Comparison of ENCODE assay signal across 10 cellular contexts in the genomic region with DNA sequence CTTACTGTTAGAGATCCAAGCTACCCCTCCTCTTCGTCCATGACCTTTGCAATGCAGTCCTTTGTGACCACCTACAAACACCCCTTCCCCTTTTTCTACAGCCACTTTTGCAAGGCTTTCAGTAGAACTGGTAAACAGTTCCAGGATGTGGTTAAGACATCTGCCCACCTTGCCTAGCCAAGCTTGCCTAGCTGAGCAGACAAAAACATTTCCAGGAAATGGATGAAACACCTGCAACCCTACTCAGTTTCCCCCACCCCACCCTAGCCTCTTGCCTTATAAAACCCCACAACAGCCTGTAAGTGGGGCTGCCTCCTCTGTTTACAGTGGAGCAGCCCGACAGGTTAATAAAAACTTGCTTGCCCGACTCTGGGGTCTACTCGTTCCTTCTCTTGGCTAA.
DNase-seq lines count a peak whose midpoint lies in the region; ATAC-seq, FAIRE-seq and TF ChIP-seq lines count a peak whose summit lies in the region.
"Had no signal": no experiment of that assay in that cellular context is flagged by ENCODE, and none has a peak within 500 bp of the region (broad histone marks: within the 10 kb centered on the region; RNA-seq: fewer than 3 reads in every experiment).

No MANE protein-coding gene starts in this region.

- H3K9me3 Mint-ChIP-seq in IgD-negative memory B cell = peaks cover 8 to 40% (median 35%) of the 10 kb centered on the region in 3 donors
- H3K9me3 Mint-ChIP-seq in activated naive CD4-positive, alpha-beta T cell treated with anti-CD3 and anti-CD28 coated beads, Interleukin-2, amount 50 U/mL, for 72 hours = peaks cover 33 to 37% of the 10 kb centered on the region in 2 donors

- H3K36me3 ChIP-seq in pancreas = no peaks in the 10 kb centered on the region

- 57 to 58% methylated on average over 4 of the region's 4 CpGs for WGBS in pancreas, 2 donors

- intact Hi-C loops in pancreas (cut with DNase I) = no loop called here

- no peak overlapping the region for H3K4me3 ChIP-seq in pancreas

- H3K4me3 Mint-ChIP-seq in IgD-negative memory B cell = peak overlapping the region; percentile 26 to 93 (median 55)
- H3K4me3 Mint-ChIP-seq: neural crest cell had no signal

- no peaks in the 10 kb centered on the region for H3K4me1 ChIP-seq in pancreas

- H3K27ac ChIP-seq in pancreas = no peak overlapping the region

- DNase-seq in GM12891 (ENCODE audit: insufficient read length, low spot score) (no peak), DMS79 treated with DMSO at 0.1 percent for 48 hours (lab: John Stamatoyannopoulos, UW) (no peak), pancreas (no peak), NCI-H526 treated with DMSO at 0.1 percent for 48 hours (lab: John Stamatoyannopoulos, UW) (no peak)
- DNase-seq in activated naive CD4-positive, alpha-beta T cell treated with anti-CD3 and anti-CD28 coated beads, Interleukin-2, amount 50 U/mL, for 72 hours (ENCODE audit: low spot score in 2 of 2) = no peak
- no peak for DNase-seq in activated CD4-positive, CD25-positive, alpha-beta regulatory T cell treated with anti-CD3 and anti-CD28 coated beads, Interleukin-2, amount 50 U/mL, for 72 hours
- DNase-seq: islet precursor cell had no signal

- H3K4me1 Mint-ChIP-seq in IgD-negative memory B cell = peaks cover 20 to 33% (median 27%) of the 10 kb centered on the region in 3 donors
- H3K4me1 Mint-ChIP-seq: neural crest cell had no signal

- ATAC-seq in GM19467 (IDR thresholded peaks at IDR 0.05; ENCODE audit: unreplicated experiment) (peak; percentile 70), pancreas (no peak)
- peak; percentile 47 to 80 for ATAC-seq in activated naive CD4-positive, alpha-beta T cell treated with anti-CD3 and anti-CD28 coated beads, Interleukin-2, amount 50 U/mL, for 72 hours

- no peaks in the 10 kb centered on the region for H3K27me3 ChIP-seq in pancreas

- FAIRE-seq in GM12891 (lab: Jason Lieb, UNC) (peak; percentile 79), pancreas (lab: Jason Lieb, UNC) (no peak)

- no peaks in the 10 kb centered on the region for H3K9me3 ChIP-seq in pancreas

- H3K27me3 Mint-ChIP-seq in IgD-negative memory B cell = peaks cover 4% of the 10 kb centered on the region

- no peak for TF ChIP-seq POLR2A in GM12891 (IDR thresholded peaks at IDR 0.05; ENCODE audit: low read depth, low read length)

- H3K27ac Mint-ChIP-seq in IgD-negative memory B cell = peak overlapping the region; percentile 73 to 93 (median 82)
- H3K27ac Mint-ChIP-seq in activated naive CD4-positive, alpha-beta T cell treated with anti-CD3 and anti-CD28 coated beads, Interleukin-2, amount 50 U/mL, for 72 hours = peak overlapping the region; percentile 88 to 97

- TF ChIP-seq CTCF in pancreas (IDR thresholded peaks at IDR 0.05) = no peak

- H3K36me3 Mint-ChIP-seq in IgD-negative memory B cell = peaks cover 7% of the 10 kb centered on the region
- H3K36me3 Mint-ChIP-seq in activated naive CD4-positive, alpha-beta T cell treated with anti-CD3 and anti-CD28 coated beads, Interleukin-2, amount 50 U/mL, for 72 hours = peaks cover 16 to 52% of the 10 kb centered on the region in 2 donors

TF ChIP-seq in GM12891, 5 proteins besides CTCF, POLR2A, EP300 and RAD21:
- TF ChIP-seq SPI1 (IDR thresholded peaks at IDR 0.05; ENCODE audit: low read depth, low read length) (0 out of 2 replicates have a peak, but pooled peaks have one; percentile 12), TAF1 (IDR thresholded peaks at IDR 0.05; ENCODE audit: low read depth, low read length) (no peak)

Comparison
In these comparisons a context has a peak if more than half of its experiments do, and no peak if none do; other contexts are left out.
1. ATAC-seq: peak in GM19467 (single experiment) and activated naive CD4-positive, alpha-beta T cell treated with anti-CD3 and anti-CD28 coated beads, Interleukin-2, amount 50 U/mL, for 72 hours (2 of 2); none in pancreas (0 of 4).